ENCODE assay signal across 2 cellular contexts in the genomic region with DNA sequence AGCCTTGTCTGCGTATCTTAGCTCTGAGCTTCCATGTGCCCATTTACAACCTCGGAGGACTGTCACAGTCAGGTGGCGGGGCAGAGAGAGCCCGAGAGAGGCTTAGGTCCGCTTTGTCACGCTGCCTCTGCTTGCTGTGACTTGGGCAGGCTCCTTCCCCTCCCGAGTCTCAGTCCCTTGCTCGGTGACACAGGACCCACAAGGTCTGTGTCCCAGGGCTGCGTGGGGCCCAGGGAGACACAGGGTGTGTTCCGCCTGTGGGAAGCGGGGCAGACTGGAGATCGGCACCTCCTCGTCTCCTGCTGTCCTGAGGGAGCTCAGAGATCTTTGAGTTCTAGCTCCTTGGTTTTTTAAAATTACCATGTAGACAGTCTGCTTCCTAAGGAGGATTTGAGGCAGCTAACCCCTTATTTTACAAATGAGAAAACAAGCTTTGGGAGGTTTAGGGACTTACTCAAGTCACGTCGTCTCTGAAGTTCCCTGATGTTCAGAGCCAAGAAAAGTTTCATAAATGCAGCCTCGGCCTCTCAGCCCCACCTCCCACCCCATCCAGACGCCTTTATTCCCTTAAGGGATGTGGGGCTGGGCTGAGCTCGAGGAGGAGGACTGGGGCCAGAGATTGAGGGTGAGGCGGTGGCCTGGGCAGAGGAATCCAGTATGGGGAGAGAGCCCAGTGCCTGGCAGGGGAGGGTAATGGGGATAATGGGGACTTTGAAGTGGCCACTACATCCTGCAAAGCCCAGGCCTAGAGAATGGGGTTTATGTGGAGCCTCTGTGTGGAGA.
TF ChIP-seq lines count a peak whose summit lies in the region.

No MANE protein-coding gene starts in this region.

TF ChIP-seq in SK-N-SH, 30 proteins besides CTCF, POLR2A, EP300 and RAD21 (continued from another document):
- TF ChIP-seq ZBTB33 (IDR thresholded peaks at IDR 0.05; ENCODE audit: borderline replicate concordance, low read depth) (no peak), USF1 (IDR thresholded peaks at IDR 0.05; ENCODE audit: borderline replicate concordance, low read depth) (no peak), FOXJ3 (CRISPR knock-in tag; IDR thresholded peaks at IDR 0.05) (no peak), YY1 (IDR thresholded peaks at IDR 0.05; ENCODE audit: low read depth) (no peak), FOSL2 (IDR thresholded peaks at IDR 0.05; ENCODE audit: borderline replicate concordance, low read depth) (no peak)

TF ChIP-seq in SK-N-SH treated with all-trans-retinoic acid at 6 μM for 48 hours, 23 proteins besides CTCF, POLR2A, EP300 and RAD21 (continued from another document):
- TF ChIP-seq RARB (CRISPR knock-in tag; IDR thresholded peaks at IDR 0.05) (no peak), ZC3H10 (CRISPR knock-in tag; IDR thresholded peaks at IDR 0.05) (no peak), OSR1 (CRISPR knock-in tag; IDR thresholded peaks at IDR 0.05) (no peak), TCF4 (CRISPR knock-in tag; IDR thresholded peaks at IDR 0.05; ENCODE audit: borderline replicate concordance) (no peak), CREB5 (CRISPR knock-in tag; IDR thresholded peaks at IDR 0.05; ENCODE audit: low read depth) (no peak), BACH2 (CRISPR knock-in tag; IDR thresholded peaks at IDR 0.05; ENCODE audit: borderline replicate concordance) (no peak), GLIS3 (CRISPR knock-in tag; IDR thresholded peaks at IDR 0.05) (no peak), CSDC2 (CRISPR knock-in tag; IDR thresholded peaks at IDR 0.05) (no peak), ZNF8 (CRISPR knock-in tag; IDR thresholded peaks at IDR 0.05) (no peak), ARNTL (CRISPR knock-in tag; IDR thresholded peaks at IDR 0.05; ENCODE audit: borderline replicate concordance, low read depth) (no peak), PATZ1 (CRISPR knock-in tag; IDR thresholded peaks at IDR 0.05; ENCODE audit: borderline replicate concordance) (no peak), ISL1 (CRISPR knock-in tag; IDR thresholded peaks at IDR 0.05) (no peak)
